Comparison of ENCODE assay signal across 1 cellular context in the genomic region with DNA sequence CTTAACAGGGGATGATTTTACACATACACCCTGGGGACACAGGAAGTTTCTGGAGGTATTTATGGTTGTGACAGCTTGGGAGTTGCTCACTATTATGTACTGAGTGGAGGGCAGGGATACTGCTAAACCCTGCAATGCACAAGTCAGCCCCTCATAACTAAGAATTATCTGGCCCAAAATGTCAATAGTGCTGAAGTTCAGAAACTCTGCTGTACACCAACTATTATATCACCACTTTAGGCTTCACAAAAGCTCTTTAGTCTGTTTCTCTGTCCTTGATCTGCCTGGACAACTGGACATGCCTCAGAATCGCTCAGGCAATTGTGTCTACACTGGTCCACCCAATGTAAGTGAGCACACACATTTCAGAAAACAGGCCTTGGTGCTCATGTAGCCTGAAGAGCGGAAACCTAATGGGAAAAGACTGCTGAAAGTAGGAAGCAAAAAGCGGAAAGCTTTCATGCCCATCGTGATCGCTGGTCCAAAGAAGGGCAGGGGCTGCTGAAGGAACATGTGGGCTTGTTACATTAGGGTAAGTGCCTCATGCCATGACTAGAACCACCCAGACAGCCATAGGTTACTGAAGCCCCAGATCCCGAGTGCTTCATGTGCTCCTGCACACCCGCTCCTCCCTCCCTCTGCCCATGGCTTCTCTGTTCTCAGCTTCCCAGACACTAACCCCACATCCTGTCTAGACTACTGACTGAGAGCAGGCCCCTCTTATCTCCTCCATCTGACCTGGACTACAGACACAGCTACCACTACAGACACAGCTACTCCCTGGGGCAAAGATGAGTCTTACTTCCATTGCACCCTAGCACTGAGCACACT.
TF ChIP-seq lines count a peak whose summit lies in the region.

No MANE protein-coding gene starts in this region.

TF ChIP-seq in HepG2, 621 proteins besides CTCF, POLR2A, EP300 and RAD21 (continued from another document and continues in another):
- peak; percentile 49; the same call in 1 of the 2 replicates for TF ChIP-seq SOX13 (IDR thresholded peaks at IDR 0.05)
- peak in 1 of 2 experiments; percentile 67; a peak in 2 of 4 replicates for TF ChIP-seq SOX13 (CRISPR knock-in tag; conservative IDR thresholded peaks at IDR 0.05 in 1 of 2, IDR thresholded peaks at IDR 0.05 in 1 of 2)
- no peak for TF ChIP-seq ZNF3 (CRISPR knock-in tag; IDR thresholded peaks at IDR 0.05)
- no peak for TF ChIP-seq SATB2 (CRISPR knock-in tag; IDR thresholded peaks at IDR 0.05)
- TF ChIP-seq ZMYM3 (CRISPR knock-in tag; IDR thresholded peaks at IDR 0.05) = no peak; the same call in 1 of the 2 replicates
- TF ChIP-seq NCOA2 (CRISPR knock-in tag; IDR thresholded peaks at IDR 0.05) = no peak
- no peak for TF ChIP-seq SP2 (CRISPR knock-in tag; IDR thresholded peaks at IDR 0.05)
- TF ChIP-seq, protein P1, sequence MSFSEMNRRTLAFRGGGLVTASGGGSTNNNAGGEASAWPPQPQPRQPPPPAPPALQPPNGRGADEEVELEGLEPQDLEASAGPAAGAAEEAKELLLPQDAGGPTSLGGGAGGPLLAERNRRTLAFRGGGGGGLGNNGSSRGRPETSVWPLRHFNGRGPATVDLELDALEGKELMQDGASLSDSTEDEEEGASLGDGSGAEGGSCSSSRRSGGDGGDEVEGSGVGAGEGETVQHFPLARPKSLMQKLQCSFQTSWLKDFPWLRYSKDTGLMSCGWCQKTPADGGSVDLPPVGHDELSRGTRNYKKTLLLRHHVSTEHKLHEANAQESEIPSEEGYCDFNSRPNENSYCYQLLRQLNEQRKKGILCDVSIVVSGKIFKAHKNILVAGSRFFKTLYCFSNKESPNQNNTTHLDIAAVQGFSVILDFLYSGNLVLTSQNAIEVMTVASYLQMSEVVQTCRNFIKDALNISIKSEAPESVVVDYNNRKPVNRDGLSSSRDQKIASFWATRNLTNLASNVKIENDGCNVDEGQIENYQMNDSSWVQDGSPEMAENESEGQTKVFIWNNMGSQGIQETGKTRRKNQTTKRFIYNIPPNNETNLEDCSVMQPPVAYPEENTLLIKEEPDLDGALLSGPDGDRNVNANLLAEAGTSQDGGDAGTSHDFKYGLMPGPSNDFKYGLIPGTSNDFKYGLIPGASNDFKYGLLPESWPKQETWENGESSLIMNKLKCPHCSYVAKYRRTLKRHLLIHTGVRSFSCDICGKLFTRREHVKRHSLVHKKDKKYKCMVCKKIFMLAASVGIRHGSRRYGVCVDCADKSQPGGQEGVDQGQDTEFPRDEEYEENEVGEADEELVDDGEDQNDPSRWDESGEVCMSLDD (CRISPR knock-in tag; IDR thresholded peaks at IDR 0.05; ENCODE audit: borderline replicate concordance) = no peak
- no peak for TF ChIP-seq ZNF577 (CRISPR knock-in tag; IDR thresholded peaks at IDR 0.05; ENCODE audit: borderline replicate concordance, low read depth)
- no peak for TF ChIP-seq HOXD1 (CRISPR knock-in tag; IDR thresholded peaks at IDR 0.05)
- no peak for TF ChIP-seq IKZF1 (IDR thresholded peaks at IDR 0.05)
- 0 out of 2 replicates have a peak, but pooled peaks have one; percentile 44 for TF ChIP-seq ZFP1 (CRISPR knock-in tag; IDR thresholded peaks at IDR 0.05)
- no peak for TF ChIP-seq U2AF1 (optimal IDR thresholded peaks at IDR 0.05; ENCODE audit: low read depth, low read length)
- TF ChIP-seq, protein P2, sequence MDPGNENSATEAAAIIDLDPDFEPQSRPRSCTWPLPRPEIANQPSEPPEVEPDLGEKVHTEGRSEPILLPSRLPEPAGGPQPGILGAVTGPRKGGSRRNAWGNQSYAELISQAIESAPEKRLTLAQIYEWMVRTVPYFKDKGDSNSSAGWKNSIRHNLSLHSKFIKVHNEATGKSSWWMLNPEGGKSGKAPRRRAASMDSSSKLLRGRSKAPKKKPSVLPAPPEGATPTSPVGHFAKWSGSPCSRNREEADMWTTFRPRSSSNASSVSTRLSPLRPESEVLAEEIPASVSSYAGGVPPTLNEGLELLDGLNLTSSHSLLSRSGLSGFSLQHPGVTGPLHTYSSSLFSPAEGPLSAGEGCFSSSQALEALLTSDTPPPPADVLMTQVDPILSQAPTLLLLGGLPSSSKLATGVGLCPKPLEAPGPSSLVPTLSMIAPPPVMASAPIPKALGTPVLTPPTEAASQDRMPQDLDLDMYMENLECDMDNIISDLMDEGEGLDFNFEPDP (CRISPR knock-in tag; conservative IDR thresholded peaks at IDR 0.05) = no peak
- no peak for TF ChIP-seq ZNF335 (CRISPR knock-in tag; IDR thresholded peaks at IDR 0.05)
- no peak for TF ChIP-seq ZNF296 (CRISPR knock-in tag; conservative IDR thresholded peaks at IDR 0.05)
- TF ChIP-seq ARHGAP35 (CRISPR knock-in tag; IDR thresholded peaks at IDR 0.05; ENCODE audit: borderline replicate concordance) = no peak
- peak; percentile 38; the same call in 1 of the 2 replicates for TF ChIP-seq ZMAT3 (CRISPR knock-in tag; conservative IDR thresholded peaks at IDR 0.05)
- TF ChIP-seq PHF8 (CRISPR knock-in tag; IDR thresholded peaks at IDR 0.05) = peak; percentile 48; the same call in 1 of the 2 replicates
- TF ChIP-seq ZNF547 (CRISPR knock-in tag; IDR thresholded peaks at IDR 0.05) = no peak
- TF ChIP-seq TBL1XR1 (IDR thresholded peaks at IDR 0.05; ENCODE audit: borderline replicate concordance, low read length, partially characterized antibody) = no peak
- TF ChIP-seq CENPT (CRISPR knock-in tag; IDR thresholded peaks at IDR 0.05; ENCODE audit: low read depth) = no peak
- no peak for TF ChIP-seq PAWR (CRISPR knock-in tag; IDR thresholded peaks at IDR 0.05; ENCODE audit: borderline replicate concordance)
- peak; percentile 32 for TF ChIP-seq HDAC2 (CRISPR knock-in tag; IDR thresholded peaks at IDR 0.05)
- TF ChIP-seq, protein P3, sequence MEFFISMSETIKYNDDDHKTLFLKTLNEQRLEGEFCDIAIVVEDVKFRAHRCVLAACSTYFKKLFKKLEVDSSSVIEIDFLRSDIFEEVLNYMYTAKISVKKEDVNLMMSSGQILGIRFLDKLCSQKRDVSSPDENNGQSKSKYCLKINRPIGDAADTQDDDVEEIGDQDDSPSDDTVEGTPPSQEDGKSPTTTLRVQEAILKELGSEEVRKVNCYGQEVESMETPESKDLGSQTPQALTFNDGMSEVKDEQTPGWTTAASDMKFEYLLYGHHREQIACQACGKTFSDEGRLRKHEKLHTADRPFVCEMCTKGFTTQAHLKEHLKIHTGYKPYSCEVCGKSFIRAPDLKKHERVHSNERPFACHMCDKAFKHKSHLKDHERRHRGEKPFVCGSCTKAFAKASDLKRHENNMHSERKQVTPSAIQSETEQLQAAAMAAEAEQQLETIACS (CRISPR knock-in tag; IDR thresholded peaks at IDR 0.05) = no peak
- no peak for TF ChIP-seq ZNF616 (CRISPR knock-in tag; IDR thresholded peaks at IDR 0.05; ENCODE audit: low read depth)
- no peak for TF ChIP-seq JUNB (CRISPR knock-in tag; IDR thresholded peaks at IDR 0.05; ENCODE audit: borderline replicate concordance)
- no peak for TF ChIP-seq POLR2G (IDR thresholded peaks at IDR 0.05; ENCODE audit: low read depth, low read length)
- no peak for TF ChIP-seq ZNF773 (CRISPR knock-in tag; IDR thresholded peaks at IDR 0.05; ENCODE audit: borderline replicate concordance)
- TF ChIP-seq, protein P4, sequence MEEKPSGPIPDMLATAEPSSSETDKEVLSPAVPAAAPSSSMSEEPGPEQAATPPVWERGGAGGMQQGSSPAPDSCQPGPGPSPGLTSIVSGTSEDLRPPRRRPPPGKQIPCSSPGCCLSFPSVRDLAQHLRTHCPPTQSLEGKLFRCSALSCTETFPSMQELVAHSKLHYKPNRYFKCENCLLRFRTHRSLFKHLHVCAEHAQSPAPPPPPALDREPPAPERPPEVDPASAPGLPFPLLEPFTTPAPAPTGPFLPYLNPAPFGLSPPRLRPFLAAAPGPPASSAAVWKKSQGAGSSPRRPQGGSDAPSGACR (CRISPR knock-in tag; IDR thresholded peaks at IDR 0.05) = no peak
- TF ChIP-seq, protein P5, sequence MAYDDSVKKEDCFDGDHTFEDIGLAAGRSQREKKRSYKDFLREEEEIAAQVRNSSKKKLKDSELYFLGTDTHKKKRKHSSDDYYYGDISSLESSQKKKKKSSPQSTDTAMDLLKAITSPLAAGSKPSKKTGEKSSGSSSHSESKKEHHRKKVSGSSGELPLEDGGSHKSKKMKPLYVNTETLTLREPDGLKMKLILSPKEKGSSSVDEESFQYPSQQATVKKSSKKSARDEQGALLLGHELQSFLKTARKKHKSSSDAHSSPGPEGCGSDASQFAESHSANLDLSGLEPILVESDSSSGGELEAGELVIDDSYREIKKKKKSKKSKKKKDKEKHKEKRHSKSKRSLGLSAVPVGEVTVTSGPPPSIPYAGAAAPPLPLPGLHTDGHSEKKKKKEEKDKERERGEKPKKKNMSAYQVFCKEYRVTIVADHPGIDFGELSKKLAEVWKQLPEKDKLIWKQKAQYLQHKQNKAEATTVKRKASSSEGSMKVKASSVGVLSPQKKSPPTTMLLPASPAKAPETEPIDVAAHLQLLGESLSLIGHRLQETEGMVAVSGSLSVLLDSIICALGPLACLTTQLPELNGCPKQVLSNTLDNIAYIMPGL (CRISPR knock-in tag; IDR thresholded peaks at IDR 0.05; ENCODE audit: borderline replicate concordance in 1 of 2, low read depth in 1 of 2) = peak in 1 of 2 experiments; percentile 53; a peak in 1 of 4 replicates
- TF ChIP-seq HNRNPL (IDR thresholded peaks at IDR 0.05; ENCODE audit: low read depth, low read length) = no peak
- peak; percentile 15 for TF ChIP-seq ZNF614 (CRISPR knock-in tag; IDR thresholded peaks at IDR 0.05; ENCODE audit: borderline replicate concordance)
- no peak for TF ChIP-seq NR3C1 (CRISPR knock-in tag; IDR thresholded peaks at IDR 0.05)
- no peak for TF ChIP-seq RFX5 (IDR thresholded peaks at IDR 0.05; ENCODE audit: low read depth, low read length)
- TF ChIP-seq, protein P6, sequence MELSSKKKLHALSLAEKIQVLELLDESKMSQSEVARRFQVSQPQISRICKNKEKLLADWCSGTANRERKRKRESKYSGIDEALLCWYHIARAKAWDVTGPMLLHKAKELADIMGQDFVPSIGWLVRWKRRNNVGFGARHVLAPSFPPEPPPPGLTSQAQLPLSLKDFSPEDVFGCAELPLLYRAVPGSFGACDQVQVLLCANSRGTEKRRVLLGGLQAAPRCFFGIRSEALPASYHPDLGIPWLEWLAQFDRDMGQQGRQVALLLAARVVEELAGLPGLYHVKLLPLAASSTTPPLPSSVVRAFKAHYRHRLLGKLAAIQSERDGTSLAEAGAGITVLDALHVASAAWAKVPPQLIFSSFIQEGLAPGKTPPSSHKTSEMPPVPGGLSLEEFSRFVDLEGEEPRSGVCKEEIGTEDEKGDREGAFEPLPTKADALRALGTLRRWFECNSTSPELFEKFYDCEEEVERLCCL (CRISPR knock-in tag; IDR thresholded peaks at IDR 0.05; ENCODE audit: borderline replicate concordance) = no peak
- no peak for TF ChIP-seq NFRKB (IDR thresholded peaks at IDR 0.05)
- no peak for TF ChIP-seq GZF1 (CRISPR knock-in tag; IDR thresholded peaks at IDR 0.05)
- TF ChIP-seq NCOA1 (CRISPR knock-in tag; IDR thresholded peaks at IDR 0.05) = no peak
- no peak for TF ChIP-seq DNMT3B (CRISPR knock-in tag; conservative IDR thresholded peaks at IDR 0.05)
- TF ChIP-seq MBD4 (IDR thresholded peaks at IDR 0.05; ENCODE audit: borderline replicate concordance, low read length) = no peak
- TF ChIP-seq, protein P7, sequence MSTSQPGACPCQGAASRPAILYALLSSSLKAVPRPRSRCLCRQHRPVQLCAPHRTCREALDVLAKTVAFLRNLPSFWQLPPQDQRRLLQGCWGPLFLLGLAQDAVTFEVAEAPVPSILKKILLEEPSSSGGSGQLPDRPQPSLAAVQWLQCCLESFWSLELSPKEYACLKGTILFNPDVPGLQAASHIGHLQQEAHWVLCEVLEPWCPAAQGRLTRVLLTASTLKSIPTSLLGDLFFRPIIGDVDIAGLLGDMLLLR (CRISPR knock-in tag; IDR thresholded peaks at IDR 0.05) = no peak
- TF ChIP-seq ZNF160 (CRISPR knock-in tag; IDR thresholded peaks at IDR 0.05) = 0 out of 2 replicates have a peak, but pooled peaks have one; percentile 49
- TF ChIP-seq, protein P8, sequence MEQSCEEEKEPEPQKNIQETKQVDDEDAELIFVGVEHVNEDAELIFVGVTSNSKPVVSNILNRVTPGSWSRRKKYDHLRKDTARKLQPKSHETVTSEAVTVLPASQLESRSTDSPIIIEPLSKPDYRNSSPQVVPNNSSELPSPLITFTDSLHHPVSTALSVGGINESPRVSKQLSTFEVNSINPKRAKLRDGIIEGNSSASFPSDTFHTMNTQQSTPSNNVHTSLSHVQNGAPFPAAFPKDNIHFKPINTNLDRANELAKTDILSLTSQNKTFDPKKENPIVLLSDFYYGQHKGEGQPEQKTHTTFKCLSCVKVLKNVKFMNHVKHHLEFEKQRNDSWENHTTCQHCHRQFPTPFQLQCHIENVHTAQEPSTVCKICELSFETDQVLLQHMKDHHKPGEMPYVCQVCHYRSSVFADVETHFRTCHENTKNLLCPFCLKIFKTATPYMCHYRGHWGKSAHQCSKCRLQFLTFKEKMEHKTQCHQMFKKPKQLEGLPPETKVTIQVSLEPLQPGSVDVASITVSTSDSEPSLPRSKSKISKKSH (CRISPR knock-in tag; IDR thresholded peaks at IDR 0.05; ENCODE audit: borderline replicate concordance) = no peak; the same call in 1 of the 2 replicates
- peak; percentile 61; the same call in 1 of the 2 replicates for TF ChIP-seq ZNF343 (CRISPR knock-in tag; IDR thresholded peaks at IDR 0.05)
- TF ChIP-seq EED (CRISPR knock-in tag; IDR thresholded peaks at IDR 0.05) = 0 out of 2 replicates have a peak, but pooled peaks have one; percentile 53
- TF ChIP-seq, protein P9, sequence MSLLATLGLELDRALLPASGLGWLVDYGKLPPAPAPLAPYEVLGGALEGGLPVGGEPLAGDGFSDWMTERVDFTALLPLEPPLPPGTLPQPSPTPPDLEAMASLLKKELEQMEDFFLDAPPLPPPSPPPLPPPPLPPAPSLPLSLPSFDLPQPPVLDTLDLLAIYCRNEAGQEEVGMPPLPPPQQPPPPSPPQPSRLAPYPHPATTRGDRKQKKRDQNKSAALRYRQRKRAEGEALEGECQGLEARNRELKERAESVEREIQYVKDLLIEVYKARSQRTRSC (CRISPR knock-in tag; IDR thresholded peaks at IDR 0.05; ENCODE audit: low read depth) = no peak
- TF ChIP-seq TCF12 (IDR thresholded peaks at IDR 0.05) = no peak
- no peak for TF ChIP-seq TCF12 (CRISPR knock-in tag; IDR thresholded peaks at IDR 0.05)
